12 cellular contexts compared by ENCODE assay signal in genomic region chr2:239192975-239193374, GRCh38.
"Had no signal": no experiment of that assay in that cellular context is flagged by ENCODE, and none has a peak within 500 bp of the region (broad histone marks: within the 10 kb centered on the region; RNA-seq: fewer than 3 reads in every experiment).

No MANE protein-coding gene starts in this region.

- H3K4me1 ChIP-seq: SJCRH30 had no signal

- H3K4me3 ChIP-seq: SJCRH30 had no signal

- H3K36me3 Mint-ChIP-seq: natural killer cell had no signal

- H3K27me3 Mint-ChIP-seq: activated naive CD4-positive, alpha-beta T cell treated with anti-CD3 and anti-CD28 coated beads, Interleukin-2, amount 50 U/mL, for 24 hours had no signal

- H3K4me3 Mint-ChIP-seq: activated naive CD4-positive, alpha-beta T cell treated with anti-CD3 and anti-CD28 coated beads, Interleukin-2, amount 50 U/mL, for 24 hours; natural killer cell had no signal

- H3K27ac Mint-ChIP-seq: activated naive CD4-positive, alpha-beta T cell treated with anti-CD3 and anti-CD28 coated beads, Interleukin-2, amount 50 U/mL, for 24 hours; activated T-helper 2 cell treated with anti-CD3 and anti-CD28 coated beads, Interferon-gamma antibody, Interleukin-2, Interleukin-4, amounts not matched to agents 10 μg/mL and 5 μg/mL and 100 μg/mL, durations not matched to agents 14 hours and 24 hours and 36 hours; natural killer cell had no signal

- ATAC-seq: left colon, natural killer cell had no signal

- DNase-seq: activated CD4-positive, alpha-beta T cell treated with anti-CD3 and anti-CD28 coated beads, Interleukin-2, amount 50 U/mL, for 48 hours; activated CD4-positive, CD25-positive, alpha-beta regulatory T cell treated with anti-CD3 and anti-CD28 coated beads, Interleukin-2, amount 50 U/mL, for 72 hours; cortex of kidney; erythroblast; occipital lobe; SJCRH30; stimulated activated CD4-positive, alpha-beta T cell treated with anti-CD3 and anti-CD28 coated beads, Interleukin-12 subunit alpha, Interleukin-12 subunit beta, amount 100 ng/mL, for 4 hours; stimulated activated naive CD4-positive, alpha-beta T cell treated with Interleukin-2 at 50 U/mL for 16 hours had no signal

- H3K27ac ChIP-seq: SJCRH30 had no signal

- H3K27me3 ChIP-seq: SJCRH30 had no signal

- H3K9me3 ChIP-seq: SJCRH30 had no signal

- H3K9me3 Mint-ChIP-seq: activated naive CD4-positive, alpha-beta T cell treated with anti-CD3 and anti-CD28 coated beads, Interleukin-2, amount 50 U/mL, for 24 hours; natural killer cell had no signal
